Comparison of ENCODE assay signal across 24 cellular contexts in the genomic region with DNA sequence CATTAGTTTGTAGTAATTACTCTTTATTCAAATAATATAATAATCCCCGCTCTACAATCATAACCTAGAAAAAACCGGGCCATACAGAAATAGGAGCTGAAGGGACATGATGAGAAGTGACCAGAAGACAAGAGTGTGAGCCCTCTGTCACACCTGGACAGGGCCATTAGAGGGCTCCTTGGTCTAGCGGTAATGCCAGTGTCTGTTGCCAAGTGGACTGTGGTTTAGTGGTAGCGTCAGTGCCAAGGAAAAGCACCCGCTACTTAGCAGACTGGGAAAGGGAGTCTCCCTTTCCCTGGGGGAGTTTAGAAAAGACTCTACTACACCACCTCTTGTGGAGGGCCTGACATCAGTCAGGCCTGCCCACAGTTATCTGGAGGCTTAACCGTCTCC. TPM values are rescaled to one million over a fixed set of nuclear protein-coding genes. Genes with fewer than 3 reads are reported as not detected.
"Had no signal": no experiment of that assay in that cellular context is flagged by ENCODE, and none has a peak within 500 bp of the region (broad histone marks: within the 10 kb centered on the region; RNA-seq: fewer than 3 reads in every experiment).

No MANE protein-coding gene starts in this region.

- H3K27ac ChIP-seq: SJSA1, SK-N-MC had no signal

- DNase-seq: IMR-90; Kasumi-1; KG1; MV-4-11; NCI-H1092; NCI-H1105 treated with DMSO at 0.1 percent for 48 hours; NCI-H1417 treated with DMSO at 0.1 percent for 48 hours; NCI-H146; NCI-H1694 treated with DMSO at 0.1 percent for 48 hours; NCI-H1930; NCI-H2081; NCI-H2107; NCI-H2227 treated with DMSO at 0.1 percent for 48 hours; NCI-H524; NCI-H526 treated with DMSO at 0.1 percent for 48 hours; NCI-H748 treated with DMSO at 0.1 percent for 48 hours; NK-92 treated with Interleukin-12 subunit alpha and Interleukin-12 subunit beta, amount 100 ng/mL, for 24 hours; SIG-M5 had no signal

- ATAC-seq: HepG2, Panc1, Right ventricle myocardium inferior had no signal

- H3K4me1 ChIP-seq: SJSA1 had no signal

- H3K4me3 ChIP-seq: SJSA1, SK-N-MC had no signal

- H3K27me3 ChIP-seq: SJSA1 had no signal

RNA-seq across cellular contexts. Expression of a gene that starts 19.1 kb away (rescaled TPM):
- total RNA-seq: HepG2, HT1080 had no signal
